ENCODE assay signal across 10 cellular contexts in genomic region chr3:121482651-121483050, GRCh38.
DNase-seq lines count a peak whose midpoint lies in the region; ATAC-seq, FAIRE-seq and TF ChIP-seq lines count a peak whose summit lies in the region.
"Had no signal": no experiment of that assay in that cellular context is flagged by ENCODE, and none has a peak within 500 bp of the region (broad histone marks: within the 10 kb centered on the region; RNA-seq: fewer than 3 reads in every experiment).

No MANE protein-coding gene starts in this region.

- H3K4me3 ChIP-seq in AG09309 (ENCODE audit: control insufficient read depth, low read depth, low read length) (no peak overlapping the region), brain microvascular endothelial cell (ENCODE audit: low read depth, low read length) (no peak overlapping the region), keratinocyte (ENCODE audit: control insufficient read depth in 2 of 3, extremely low read depth in 1 of 3, insufficient read depth in 2 of 3, low read depth in 1 of 3, low read length in 3 of 3) (no peak overlapping the region)
- H3K4me3 ChIP-seq: left ventricle myocardium inferior had no signal

- dilution Hi-C loops in keratinocyte (cut with MboI; ENCODE audit: extremely low pct_ligation_motif_present, low sequenced_read_pairs) = no loop called here

- no peaks in the 10 kb centered on the region for H3K36me3 ChIP-seq in brain microvascular endothelial cell (replicated peaks)
- peaks cover 0 to 7% of the 10 kb centered on the region in 2 experiments for H3K36me3 ChIP-seq in keratinocyte (ENCODE audit: control insufficient read depth in 2 of 2, extremely low read depth in 1 of 2, insufficient read depth in 2 of 2, low read length in 2 of 2)
- H3K36me3 ChIP-seq: left ventricle myocardium inferior had no signal

- peak; percentile 48 for DNase-seq in AG09309 (ENCODE audit: low read depth)
- peak; percentile 23 for DNase-seq in HTR-8/SVneo (ENCODE audit: insufficient read length, low spot score)
- DNase-seq in brain microvascular endothelial cell = peak; percentile 12
- DNase-seq in keratinocyte (ENCODE audit: low read depth, low spot score) = no peak
- DNase-seq in COR-L47 (lab: John Stamatoyannopoulos, UW) = no peak
- DNase-seq in 8988T = no peak
- no peak for DNase-seq in activated CD8-positive, alpha-beta memory T cell treated with anti-CD3 and anti-CD28 coated beads, Interleukin-2, amount 50 U/mL, for 4 hours
- DNase-seq: activated CD4-positive, alpha-beta T cell treated with anti-CD3 and anti-CD28 coated beads for 48 hours; left ventricle myocardium inferior had no signal

- H3K4me2 ChIP-seq in keratinocyte (ENCODE audit: control insufficient read depth, extremely low read depth, insufficient read depth, low read depth, low read length) = peak overlapping the region; percentile 55

- H3K9me3 ChIP-seq in keratinocyte (ENCODE audit: control insufficient read depth, low read depth, low read length) = no peaks in the 10 kb centered on the region
- H3K9me3 ChIP-seq: left ventricle myocardium inferior had no signal

- H3K27ac ChIP-seq in brain microvascular endothelial cell (peak overlapping the region; percentile 89), keratinocyte (ENCODE audit: control insufficient read depth, insufficient read depth, low read length) (peak overlapping the region; percentile 51)
- H3K27ac ChIP-seq: left ventricle myocardium inferior had no signal

- FAIRE-seq in HTR-8/SVneo (lab: Jason Lieb, UNC) (no peak), keratinocyte (lab: Jason Lieb, UNC) (peak; percentile 46)

- TF ChIP-seq CTCF in AG09309 (IDR thresholded peaks at IDR 0.05; ENCODE audit: control insufficient read depth, insufficient read depth, low read depth, low read length, missing control alignments) = no peak
- no peak for TF ChIP-seq CTCF in brain microvascular endothelial cell (IDR thresholded peaks at IDR 0.05; ENCODE audit: low read depth, low read length, missing control alignments)
- no peak for TF ChIP-seq CTCF in keratinocyte (optimal IDR thresholded peaks at IDR 0.05 in 1 of 3, IDR thresholded peaks at IDR 0.05 in 1 of 3, conservative IDR thresholded peaks at IDR 0.05 in 1 of 3; ENCODE audit: extremely low read depth in 1 of 3, insufficient read depth in 2 of 3, low read length in 3 of 3)

- H2AFZ ChIP-seq in keratinocyte (ENCODE audit: control insufficient read depth, low read length) = no peak overlapping the region

- no peaks in the 10 kb centered on the region for H3K9me1 ChIP-seq in keratinocyte (ENCODE audit: control insufficient read depth, extremely low read depth, insufficient read depth, low read length)

- ATAC-seq in GM19452 (IDR thresholded peaks at IDR 0.05; ENCODE audit: unreplicated experiment) = no peak

- peaks cover 18% of the 10 kb centered on the region for H3K4me1 ChIP-seq in keratinocyte (ENCODE audit: control insufficient read depth, extremely low read depth, insufficient read depth, low read length)
- H3K4me1 ChIP-seq: left ventricle myocardium inferior had no signal

- no peaks in the 10 kb centered on the region for H3K27me3 ChIP-seq in brain microvascular endothelial cell (replicated peaks)
- no peaks in the 10 kb centered on the region for H3K27me3 ChIP-seq in keratinocyte (ENCODE audit: control insufficient read depth, extremely low read depth, insufficient read depth, low read length)

- no peak overlapping the region for H3K9ac ChIP-seq in keratinocyte (ENCODE audit: control insufficient read depth, extremely low read depth, insufficient read depth, low read length)

- in situ Hi-C loops in brain microvascular endothelial cell (cut with HindIII; ENCODE audit: low pct_ligation_motif_present, low sequenced_read_pairs) = no loop called here

- H3K79me2 ChIP-seq in keratinocyte (ENCODE audit: control insufficient read depth, insufficient read depth, low read length) = no peaks in the 10 kb centered on the region

- no peaks in the 10 kb centered on the region for H4K20me1 ChIP-seq in keratinocyte (ENCODE audit: control insufficient read depth, extremely low read depth, insufficient read depth, low read length)

Comparison
In these comparisons a context has a peak if more than half of its experiments do, and no peak if none do; other contexts are left out.
1. DNase-seq: peak in AG09309 (single experiment), HTR-8/SVneo (single experiment) and brain microvascular endothelial cell (single experiment); none in keratinocyte (single experiment), COR-L47 (single experiment), 8988T (single experiment) and activated CD8-positive, alpha-beta memory T cell treated with anti-CD3 and anti-CD28 coated beads, Interleukin-2, amount 50 U/mL, for 4 hours (single experiment).